In the genomic region with DNA sequence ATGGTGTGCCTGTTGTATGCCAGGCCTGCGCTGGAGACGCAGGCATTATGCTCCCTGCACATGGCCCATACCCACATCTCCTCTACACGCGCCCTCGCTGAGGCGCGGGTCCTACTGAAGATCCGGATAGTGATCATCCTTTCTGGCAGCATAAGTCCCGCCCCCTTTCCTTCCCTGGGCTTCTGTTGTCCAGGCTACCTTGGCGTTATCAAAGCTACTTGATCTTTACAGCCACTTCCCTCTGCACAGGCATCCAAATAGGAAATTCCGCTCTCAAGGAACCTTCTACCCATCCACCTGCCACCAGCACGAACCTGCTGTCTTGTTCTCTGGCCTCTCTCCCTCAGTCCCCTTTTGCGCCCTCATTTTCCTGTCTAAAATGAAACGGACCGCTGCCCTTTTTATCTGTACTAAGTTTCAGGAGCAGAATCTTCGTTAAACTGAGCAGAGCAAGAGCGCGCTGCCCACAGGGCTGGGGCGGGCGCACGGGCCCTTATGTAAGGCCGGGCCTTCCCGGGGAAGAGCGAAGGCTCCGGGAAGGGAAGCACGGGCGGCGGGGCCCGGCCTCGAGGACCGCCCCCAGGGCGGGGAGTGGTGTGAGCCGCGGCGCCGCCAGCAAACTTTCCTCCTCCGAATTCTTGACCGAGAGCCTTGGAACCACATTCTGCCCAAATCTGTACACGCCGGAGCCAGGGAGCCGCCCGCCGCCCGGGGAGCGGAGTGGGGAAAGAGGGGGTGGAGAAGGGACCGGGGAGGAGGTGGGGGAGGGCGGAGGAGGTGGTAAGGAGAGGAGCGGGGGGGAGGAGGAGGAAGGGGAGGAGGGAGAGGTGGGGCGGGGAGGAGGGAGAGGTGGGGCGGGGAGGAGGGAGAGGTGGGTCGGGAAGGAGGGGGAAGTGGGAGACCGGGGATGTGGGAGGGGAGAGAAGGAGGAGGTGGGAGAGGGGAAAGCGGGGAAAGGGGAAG, we compare ENCODE assay signal across 8 cellular contexts. TPM values are rescaled to one million over a fixed set of nuclear protein-coding genes. Genes with fewer than 3 reads are reported as not detected.
DNase-seq lines count a peak whose midpoint lies in the region; ATAC-seq lines count a peak whose summit lies in the region.

No MANE protein-coding gene starts in this region.

- peak; percentile 26 for DNase-seq in NCI-H187 treated with DMSO at 0.1 percent for 48 hours (lab: John Stamatoyannopoulos, UW)
- no peak for DNase-seq in NCI-H187 (lab: John Stamatoyannopoulos, UW)
- DNase-seq in NCI-H82 treated with DMSO at 0.1 percent for 48 hours (lab: John Stamatoyannopoulos, UW; ENCODE audit: unreplicated experiment), result peak; percentile 62
- peak; percentile 37 for DNase-seq in activated T-helper 1 cell treated with anti-CD3 and anti-CD28 coated beads, Interleukin-12 subunit alpha, Interleukin-12 subunit beta, Interleukin-2, Interleukin-4 antibody, amounts not matched to agents 30 ng/mL and 10 ng/mL and 1 ng/mL, durations not matched to agents 14 hours and 24 hours and 36 hours (ENCODE audit: low spot score)
- peak; percentile 93 for DNase-seq in fibroblast of gingiva (ENCODE audit: low read depth)
- DNase-seq in substantia nigra (lab: John Stamatoyannopoulos, UW), result peak in 47 of 49 donors; percentile 14 to 92 (median 50)

- peak overlapping the region; percentile 77 for H3K4me3 Mint-ChIP-seq in activated T-helper 1 cell treated with anti-CD3 and anti-CD28 coated beads, Interleukin-12 subunit alpha, Interleukin-12 subunit beta, Interleukin-2, Interleukin-4 antibody, amounts not matched to agents 30 ng/mL and 10 ng/mL and 1 ng/mL, durations not matched to agents 14 hours and 24 hours and 36 hours

- ATAC-seq in HG03039 (IDR thresholded peaks at IDR 0.05; ENCODE audit: unreplicated experiment), result peak; percentile 45

- no peaks in the 10 kb centered on the region for H3K9me3 ChIP-seq in mucosa of stomach (ENCODE audit: control insufficient read depth, low read length)

- H3K4me1 ChIP-seq in mucosa of stomach (ENCODE audit: control insufficient read depth, insufficient read depth, low read length), result peaks cover 9% of the 10 kb centered on the region

- no peaks in the 10 kb centered on the region for H3K36me3 Mint-ChIP-seq in activated T-helper 1 cell treated with anti-CD3 and anti-CD28 coated beads, Interleukin-12 subunit alpha, Interleukin-12 subunit beta, Interleukin-2, Interleukin-4 antibody, amounts not matched to agents 30 ng/mL and 10 ng/mL and 1 ng/mL, durations not matched to agents 14 hours and 24 hours and 36 hours (ENCODE audit: low read depth)

- peak overlapping the region; percentile 78 for H3K9ac ChIP-seq in mucosa of stomach (ENCODE audit: low read length)

- H3K9me3 Mint-ChIP-seq in activated T-helper 1 cell treated with anti-CD3 and anti-CD28 coated beads, Interleukin-12 subunit alpha, Interleukin-12 subunit beta, Interleukin-2, Interleukin-4 antibody, amounts not matched to agents 30 ng/mL and 10 ng/mL and 1 ng/mL, durations not matched to agents 14 hours and 24 hours and 36 hours, result no peaks in the 10 kb centered on the region

- H3K4me3 ChIP-seq in mucosa of stomach (ENCODE audit: low read length), result no peak overlapping the region

- intact Hi-C loops in activated T-helper 1 cell treated with anti-CD3 and anti-CD28 coated beads, Interleukin-12 subunit alpha, Interleukin-12 subunit beta, Interleukin-2, Interleukin-4 antibody, amounts not matched to agents 30 ng/mL and 10 ng/mL and 1 ng/mL, durations not matched to agents 14 hours and 24 hours and 36 hours (cut with micrococcal nuclease), result loop anchor here (1.0 to 10.0 kb wide), 9 partner anchors 9 to 741 kb away; partner anchors contain the start of genes KATNAL1 and USPL1

- H3K27me3 ChIP-seq in mucosa of stomach (ENCODE audit: control insufficient read depth, insufficient read depth, low read length), result peaks cover 6% of the 10 kb centered on the region

- peak overlapping the region; percentile 41 for H3K27ac Mint-ChIP-seq in activated T-helper 1 cell treated with anti-CD3 and anti-CD28 coated beads, Interleukin-12 subunit alpha, Interleukin-12 subunit beta, Interleukin-2, Interleukin-4 antibody, amounts not matched to agents 30 ng/mL and 10 ng/mL and 1 ng/mL, durations not matched to agents 14 hours and 24 hours and 36 hours

- peaks cover 26% of the 10 kb centered on the region for H3K4me1 Mint-ChIP-seq in activated T-helper 1 cell treated with anti-CD3 and anti-CD28 coated beads, Interleukin-12 subunit alpha, Interleukin-12 subunit beta, Interleukin-2, Interleukin-4 antibody, amounts not matched to agents 30 ng/mL and 10 ng/mL and 1 ng/mL, durations not matched to agents 14 hours and 24 hours and 36 hours (ENCODE audit: low read depth)

- H3K36me3 ChIP-seq in mucosa of stomach (ENCODE audit: control insufficient read depth, insufficient read depth, low read length), result no peaks in the 10 kb centered on the region

- H3K27ac ChIP-seq in substantia nigra (ENCODE audit: low read depth, low read length, poor library complexity, severe bottlenecking), result peak overlapping the region; percentile 67

- H3K27me3 Mint-ChIP-seq in activated T-helper 1 cell treated with anti-CD3 and anti-CD28 coated beads, Interleukin-12 subunit alpha, Interleukin-12 subunit beta, Interleukin-2, Interleukin-4 antibody, amounts not matched to agents 30 ng/mL and 10 ng/mL and 1 ng/mL, durations not matched to agents 14 hours and 24 hours and 36 hours (ENCODE audit: insufficient read depth), result peaks cover 3% of the 10 kb centered on the region

RNA-seq across cellular contexts. Expression of gene UBE2L5, which starts 0.9 kb away (rescaled TPM):
- not detected in 2 replicates for total RNA-seq in activated T-helper 1 cell treated with anti-CD3 and anti-CD28 coated beads, Interleukin-12 subunit alpha, Interleukin-12 subunit beta, Interleukin-2, Interleukin-4 antibody, amounts not matched to agents 30 ng/mL and 10 ng/mL and 1 ng/mL, durations not matched to agents 14 hours and 24 hours and 36 hours

RNA-seq across cellular contexts. Expression of gene HMGB1, which starts 44.4 kb away (rescaled TPM):
- total RNA-seq in activated T-helper 1 cell treated with anti-CD3 and anti-CD28 coated beads, Interleukin-12 subunit alpha, Interleukin-12 subunit beta, Interleukin-2, Interleukin-4 antibody, amounts not matched to agents 30 ng/mL and 10 ng/mL and 1 ng/mL, durations not matched to agents 14 hours and 24 hours and 36 hours, result 593 and 606 TPM in 2 replicates

Comparison
In these comparisons a context has a peak if more than half of its experiments do, and no peak if none do; other contexts are left out.
1. DNase-seq: peak in NCI-H187 treated with DMSO at 0.1 percent for 48 hours (single experiment), NCI-H82 treated with DMSO at 0.1 percent for 48 hours (single experiment), activated T-helper 1 cell treated with anti-CD3 and anti-CD28 coated beads, Interleukin-12 subunit alpha, Interleukin-12 subunit beta, Interleukin-2, Interleukin-4 antibody, amounts not matched to agents 30 ng/mL and 10 ng/mL and 1 ng/mL, durations not matched to agents 14 hours and 24 hours and 36 hours (single experiment), fibroblast of gingiva (single experiment) and substantia nigra (47 of 49); none in NCI-H187 (0 of 2).